Comparison of ENCODE assay signal across 8 cellular contexts in genomic region chr14:105679959-105680736, GRCh38.
DNase-seq lines count a peak whose midpoint lies in the region; ATAC-seq, FAIRE-seq and TF ChIP-seq lines count a peak whose summit lies in the region.
"Not testable (repeated sequence)": the region's sequence is repeated elsewhere in the genome, so short reads cannot be mapped to it uniquely, and the experiment has no call there.

No MANE protein-coding gene starts in this region.

- WGBS in endodermal cell (ENCODE audit: insufficient coverage in 1 of 2, insufficient read length in 1 of 2), 2 experiments, result 89% methylated on average over 5 of the region's 51 CpGs; no CpG with 5 or more reads in 1 of the 2 experiments
- 6 to 21% methylated on average over 9 to 23 of the region's 51 CpGs for WGBS in pancreas, 2 donors

- peaks cover 21% of the 10 kb centered on the region for H3K4me1 ChIP-seq in BLaER1
- not testable (repeated sequence) for H3K4me1 ChIP-seq in endodermal cell (ENCODE audit: control insufficient read depth, insufficient read depth, low read length); pancreas

- H3K9ac ChIP-seq in BLaER1, result peak overlapping the region; percentile 66; the same call in 1 of the 2 replicates
- not testable (repeated sequence) for H3K9ac ChIP-seq in endodermal cell (ENCODE audit: extremely low read depth, low read length, poor library complexity, severe bottlenecking)

- peak overlapping the region; percentile 69 for H3K27ac ChIP-seq in BLaER1
- not testable (repeated sequence) for H3K27ac ChIP-seq in endodermal cell (ENCODE audit: low read depth, low read length); pancreas

- intact Hi-C loops in activated CD8-positive, alpha-beta T cell treated with anti-CD3 and anti-CD28 coated beads for 36 hours (cut with micrococcal nuclease); pancreas (cut with DNase I): not testable (repeated sequence)

- H3K4me1 Mint-ChIP-seq in activated CD8-positive, alpha-beta T cell treated with anti-CD3 and anti-CD28 coated beads for 36 hours (ENCODE audit: low read depth); endodermal cell: not testable (repeated sequence)

- not testable (repeated sequence) for H3K27me3 ChIP-seq in BLaER1; endodermal cell (ENCODE audit: control insufficient read depth, insufficient read depth, low read length, poor library complexity, severe bottlenecking); pancreas

- H3K4me3 ChIP-seq in BLaER1, result peak overlapping the region; percentile 57
- H3K4me3 ChIP-seq in endodermal cell (ENCODE audit: low read length); pancreas: not testable (repeated sequence)

- H3K27ac Mint-ChIP-seq in activated CD8-positive, alpha-beta T cell treated with anti-CD3 and anti-CD28 coated beads for 36 hours; endodermal cell: not testable (repeated sequence)

- not testable (repeated sequence) for FAIRE-seq in pancreas (lab: Jason Lieb, UNC)

- peak overlapping the region; percentile 78 for H3K4me2 ChIP-seq in BLaER1

- H3K4me3 Mint-ChIP-seq in activated CD8-positive, alpha-beta T cell treated with anti-CD3 and anti-CD28 coated beads for 36 hours; endodermal cell: not testable (repeated sequence)

- POLR2A ChIA-PET in activated CD8-positive, alpha-beta T cell treated with anti-CD3 and anti-CD28 coated beads for 36 hours (lab: Charles Lee), result not testable (repeated sequence)

- not testable (repeated sequence) for H3K27me3 Mint-ChIP-seq in activated CD8-positive, alpha-beta T cell treated with anti-CD3 and anti-CD28 coated beads for 36 hours; endodermal cell (ENCODE audit: insufficient read depth)

- CTCF ChIA-PET in activated CD8-positive, alpha-beta T cell treated with anti-CD3 and anti-CD28 coated beads for 36 hours (lab: Charles Lee), result interaction anchor here (0.6 to 0.8 kb wide), 4 partner anchors 263 to 294 kb away, joined by 3 to 4 read pairs (median 3); no protein-coding TSS in a partner anchor

- not testable (repeated sequence) for TF ChIP-seq CTCF in activated CD8-positive, alpha-beta T cell treated with anti-CD3 and anti-CD28 coated beads for 36 hours (IDR thresholded peaks at IDR 0.05); endodermal cell (conservative IDR thresholded peaks at IDR 0.05); pancreas (IDR thresholded peaks at IDR 0.05)

- ATAC-seq in GM18873 (IDR thresholded peaks at IDR 0.05; ENCODE audit: low FRiP score, unreplicated experiment) (peak; percentile 33), GM21619 (IDR thresholded peaks at IDR 0.05; ENCODE audit: unreplicated experiment) (peak; percentile 31), HG03064 (IDR thresholded peaks at IDR 0.05; ENCODE audit: low read depth, unreplicated experiment) (peak; percentile 38), pancreas (peak; percentile 72 to 92 (median 84))
- peak; percentile 70 for ATAC-seq in activated CD8-positive, alpha-beta T cell treated with anti-CD3 and anti-CD28 coated beads for 36 hours

- not testable (repeated sequence) for H4K20me1 ChIP-seq in BLaER1

- DNase-seq in NAMALWA (ENCODE audit: low spot score) (peak; percentile 30), endodermal cell (peak; percentile 10), pancreas (peak in 2 of 6 donors; percentile 62 to 70)
- peak; percentile 19 for DNase-seq in activated CD8-positive, alpha-beta T cell treated with anti-CD3 and anti-CD28 coated beads for 36 hours

- not testable (repeated sequence) for H3K36me3 Mint-ChIP-seq in activated CD8-positive, alpha-beta T cell treated with anti-CD3 and anti-CD28 coated beads for 36 hours (ENCODE audit: low read depth); endodermal cell (ENCODE audit: low read depth)

- not testable (repeated sequence) for H3K36me3 ChIP-seq in BLaER1; endodermal cell (ENCODE audit: control insufficient read depth, insufficient read depth, low read length); pancreas

- H3K9me3 ChIP-seq in BLaER1, pancreas: not testable (repeated sequence)
- H3K9me3 ChIP-seq in endodermal cell (ENCODE audit: control insufficient read depth, low read length), result peaks cover 20% of the 10 kb centered on the region

- not testable (repeated sequence) for H3K9me3 Mint-ChIP-seq in activated CD8-positive, alpha-beta T cell treated with anti-CD3 and anti-CD28 coated beads for 36 hours
- H3K9me3 Mint-ChIP-seq in endodermal cell, result peaks cover 42% of the 10 kb centered on the region

Comparison
In these comparisons a context has a peak if more than half of its experiments do, and no peak if none do; other contexts are left out.
1. ATAC-seq: peak in every context shown above with its lines; median percentile 84 in pancreas; 70 in activated CD8-positive, alpha-beta T cell treated with anti-CD3 and anti-CD28 coated beads for 36 hours; 38 in HG03064; 33 in GM18873; 31 in GM21619.